ENCODE assay signal across 1 cellular context in genomic region chr17:43211480-43212402, GRCh38.
TF ChIP-seq lines count a peak whose summit lies in the region.

A gene with protein sequence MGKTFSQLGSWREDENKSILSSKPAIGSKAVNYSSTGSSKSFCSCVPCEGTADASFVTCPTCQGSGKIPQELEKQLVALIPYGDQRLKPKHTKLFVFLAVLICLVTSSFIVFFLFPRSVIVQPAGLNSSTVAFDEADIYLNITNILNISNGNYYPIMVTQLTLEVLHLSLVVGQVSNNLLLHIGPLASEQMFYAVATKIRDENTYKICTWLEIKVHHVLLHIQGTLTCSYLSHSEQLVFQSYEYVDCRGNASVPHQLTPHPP (plus strand): TSS chr17:43211875. CDS start chr17:43213042, 1,167 bp downstream.

TF ChIP-seq in HepG2, 621 proteins besides CTCF, POLR2A, EP300 and RAD21 (continued from another document and continues in another):
- TF ChIP-seq, protein P1, sequence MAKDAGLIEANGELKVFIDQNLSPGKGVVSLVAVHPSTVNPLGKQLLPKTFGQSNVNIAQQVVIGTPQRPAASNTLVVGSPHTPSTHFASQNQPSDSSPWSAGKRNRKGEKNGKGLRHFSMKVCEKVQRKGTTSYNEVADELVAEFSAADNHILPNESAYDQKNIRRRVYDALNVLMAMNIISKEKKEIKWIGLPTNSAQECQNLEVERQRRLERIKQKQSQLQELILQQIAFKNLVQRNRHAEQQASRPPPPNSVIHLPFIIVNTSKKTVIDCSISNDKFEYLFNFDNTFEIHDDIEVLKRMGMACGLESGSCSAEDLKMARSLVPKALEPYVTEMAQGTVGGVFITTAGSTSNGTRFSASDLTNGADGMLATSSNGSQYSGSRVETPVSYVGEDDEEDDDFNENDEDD (CRISPR knock-in tag; IDR thresholded peaks at IDR 0.05; ENCODE audit: borderline replicate concordance), result no peak
- TF ChIP-seq ZNF556 (CRISPR knock-in tag; IDR thresholded peaks at IDR 0.05; ENCODE audit: borderline replicate concordance) (no peak), ZNF383 (CRISPR knock-in tag; IDR thresholded peaks at IDR 0.05; ENCODE audit: borderline replicate concordance) (no peak), ZNF776 (CRISPR knock-in tag; IDR thresholded peaks at IDR 0.05) (peak; percentile 64; the same call in 1 of the 2 replicates), ZNF232 (CRISPR knock-in tag; IDR thresholded peaks at IDR 0.05; ENCODE audit: borderline replicate concordance) (peak; percentile 92; the same call in 1 of the 2 replicates), FOXA1 (IDR thresholded peaks at IDR 0.05) (no peak), FOXA1 (CRISPR knock-in tag; IDR thresholded peaks at IDR 0.05) (no peak), ZNF224 (CRISPR knock-in tag; IDR thresholded peaks at IDR 0.05) (no peak), ZGPAT (CRISPR knock-in tag; IDR thresholded peaks at IDR 0.05) (peak; percentile 15; the same call in 1 of the 2 replicates), ZNF501 (CRISPR knock-in tag; IDR thresholded peaks at IDR 0.05) (peak; percentile 89), ESRRA (CRISPR knock-in tag; IDR thresholded peaks at IDR 0.05; ENCODE audit: low read depth) (no peak), NFATC3 (CRISPR knock-in tag; IDR thresholded peaks at IDR 0.05) (0 out of 2 replicates have a peak, but pooled peaks have one; percentile 34), ZNF367 (CRISPR knock-in tag; IDR thresholded peaks at IDR 0.05; ENCODE audit: borderline replicate concordance) (no peak), ZNF431 (CRISPR knock-in tag; IDR thresholded peaks at IDR 0.05; ENCODE audit: borderline replicate concordance, low read depth) (peak; percentile 80; the same call in 1 of the 2 replicates), AFF4 (CRISPR knock-in tag; IDR thresholded peaks at IDR 0.05) (0 out of 2 replicates have a peak, but pooled peaks have one; percentile 49), ZFYVE20 (CRISPR knock-in tag; IDR thresholded peaks at IDR 0.05; ENCODE audit: borderline replicate concordance, low read depth) (no peak), KLF13 (CRISPR knock-in tag; IDR thresholded peaks at IDR 0.05) (peak; percentile 41; the same call in 1 of the 2 replicates), TERF1 (CRISPR knock-in tag; IDR thresholded peaks at IDR 0.05) (no peak), RARG (CRISPR knock-in tag; IDR thresholded peaks at IDR 0.05; ENCODE audit: low read depth) (no peak), ZNF275 (CRISPR knock-in tag; IDR thresholded peaks at IDR 0.05; ENCODE audit: borderline replicate concordance) (no peak; the same call in 1 of the 2 replicates), SETDB1 (CRISPR knock-in tag; IDR thresholded peaks at IDR 0.05; ENCODE audit: borderline replicate concordance) (no peak), ZNF446 (CRISPR knock-in tag; IDR thresholded peaks at IDR 0.05) (no peak), ZNF709 (CRISPR knock-in tag; IDR thresholded peaks at IDR 0.05) (peak; percentile 65)
- TF ChIP-seq, protein P2, sequence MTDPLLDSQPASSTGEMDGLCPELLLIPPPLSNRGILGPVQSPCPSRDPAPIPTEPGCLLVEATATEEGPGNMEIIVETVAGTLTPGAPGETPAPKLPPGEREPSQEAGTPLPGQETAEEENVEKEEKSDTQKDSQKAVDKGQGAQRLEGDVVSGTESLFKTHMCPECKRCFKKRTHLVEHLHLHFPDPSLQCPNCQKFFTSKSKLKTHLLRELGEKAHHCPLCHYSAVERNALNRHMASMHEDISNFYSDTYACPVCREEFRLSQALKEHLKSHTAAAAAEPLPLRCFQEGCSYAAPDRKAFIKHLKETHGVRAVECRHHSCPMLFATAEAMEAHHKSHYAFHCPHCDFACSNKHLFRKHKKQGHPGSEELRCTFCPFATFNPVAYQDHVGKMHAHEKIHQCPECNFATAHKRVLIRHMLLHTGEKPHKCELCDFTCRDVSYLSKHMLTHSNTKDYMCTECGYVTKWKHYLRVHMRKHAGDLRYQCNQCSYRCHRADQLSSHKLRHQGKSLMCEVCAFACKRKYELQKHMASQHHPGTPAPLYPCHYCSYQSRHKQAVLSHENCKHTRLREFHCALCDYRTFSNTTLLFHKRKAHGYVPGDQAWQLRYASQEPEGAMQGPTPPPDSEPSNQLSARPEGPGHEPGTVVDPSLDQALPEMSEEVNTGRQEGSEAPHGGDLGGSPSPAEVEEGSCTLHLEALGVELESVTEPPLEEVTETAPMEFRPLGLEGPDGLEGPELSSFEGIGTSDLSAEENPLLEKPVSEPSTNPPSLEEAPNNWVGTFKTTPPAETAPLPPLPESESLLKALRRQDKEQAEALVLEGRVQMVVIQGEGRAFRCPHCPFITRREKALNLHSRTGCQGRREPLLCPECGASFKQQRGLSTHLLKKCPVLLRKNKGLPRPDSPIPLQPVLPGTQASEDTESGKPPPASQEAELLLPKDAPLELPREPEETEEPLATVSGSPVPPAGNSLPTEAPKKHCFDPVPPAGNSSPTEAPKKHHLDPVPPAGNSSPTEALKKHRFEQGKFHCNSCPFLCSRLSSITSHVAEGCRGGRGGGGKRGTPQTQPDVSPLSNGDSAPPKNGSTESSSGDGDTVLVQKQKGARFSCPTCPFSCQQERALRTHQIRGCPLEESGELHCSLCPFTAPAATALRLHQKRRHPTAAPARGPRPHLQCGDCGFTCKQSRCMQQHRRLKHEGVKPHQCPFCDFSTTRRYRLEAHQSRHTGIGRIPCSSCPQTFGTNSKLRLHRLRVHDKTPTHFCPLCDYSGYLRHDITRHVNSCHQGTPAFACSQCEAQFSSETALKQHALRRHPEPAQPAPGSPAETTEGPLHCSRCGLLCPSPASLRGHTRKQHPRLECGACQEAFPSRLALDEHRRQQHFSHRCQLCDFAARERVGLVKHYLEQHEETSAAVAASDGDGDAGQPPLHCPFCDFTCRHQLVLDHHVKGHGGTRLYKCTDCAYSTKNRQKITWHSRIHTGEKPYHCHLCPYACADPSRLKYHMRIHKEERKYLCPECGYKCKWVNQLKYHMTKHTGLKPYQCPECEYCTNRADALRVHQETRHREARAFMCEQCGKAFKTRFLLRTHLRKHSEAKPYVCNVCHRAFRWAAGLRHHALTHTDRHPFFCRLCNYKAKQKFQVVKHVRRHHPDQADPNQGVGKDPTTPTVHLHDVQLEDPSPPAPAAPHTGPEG (CRISPR knock-in tag; IDR thresholded peaks at IDR 0.05), result peak; percentile 80
- TF ChIP-seq, protein P3, sequence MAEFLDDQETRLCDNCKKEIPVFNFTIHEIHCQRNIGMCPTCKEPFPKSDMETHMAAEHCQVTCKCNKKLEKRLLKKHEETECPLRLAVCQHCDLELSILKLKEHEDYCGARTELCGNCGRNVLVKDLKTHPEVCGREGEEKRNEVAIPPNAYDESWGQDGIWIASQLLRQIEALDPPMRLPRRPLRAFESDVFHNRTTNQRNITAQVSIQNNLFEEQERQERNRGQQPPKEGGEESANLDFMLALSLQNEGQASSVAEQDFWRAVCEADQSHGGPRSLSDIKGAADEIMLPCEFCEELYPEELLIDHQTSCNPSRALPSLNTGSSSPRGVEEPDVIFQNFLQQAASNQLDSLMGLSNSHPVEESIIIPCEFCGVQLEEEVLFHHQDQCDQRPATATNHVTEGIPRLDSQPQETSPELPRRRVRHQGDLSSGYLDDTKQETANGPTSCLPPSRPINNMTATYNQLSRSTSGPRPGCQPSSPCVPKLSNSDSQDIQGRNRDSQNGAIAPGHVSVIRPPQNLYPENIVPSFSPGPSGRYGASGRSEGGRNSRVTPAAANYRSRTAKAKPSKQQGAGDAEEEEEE (CRISPR knock-in tag; IDR thresholded peaks at IDR 0.05; ENCODE audit: borderline replicate concordance), result 0 out of 2 replicates have a peak, but pooled peaks have one; percentile 20
- TF ChIP-seq, protein P4, sequence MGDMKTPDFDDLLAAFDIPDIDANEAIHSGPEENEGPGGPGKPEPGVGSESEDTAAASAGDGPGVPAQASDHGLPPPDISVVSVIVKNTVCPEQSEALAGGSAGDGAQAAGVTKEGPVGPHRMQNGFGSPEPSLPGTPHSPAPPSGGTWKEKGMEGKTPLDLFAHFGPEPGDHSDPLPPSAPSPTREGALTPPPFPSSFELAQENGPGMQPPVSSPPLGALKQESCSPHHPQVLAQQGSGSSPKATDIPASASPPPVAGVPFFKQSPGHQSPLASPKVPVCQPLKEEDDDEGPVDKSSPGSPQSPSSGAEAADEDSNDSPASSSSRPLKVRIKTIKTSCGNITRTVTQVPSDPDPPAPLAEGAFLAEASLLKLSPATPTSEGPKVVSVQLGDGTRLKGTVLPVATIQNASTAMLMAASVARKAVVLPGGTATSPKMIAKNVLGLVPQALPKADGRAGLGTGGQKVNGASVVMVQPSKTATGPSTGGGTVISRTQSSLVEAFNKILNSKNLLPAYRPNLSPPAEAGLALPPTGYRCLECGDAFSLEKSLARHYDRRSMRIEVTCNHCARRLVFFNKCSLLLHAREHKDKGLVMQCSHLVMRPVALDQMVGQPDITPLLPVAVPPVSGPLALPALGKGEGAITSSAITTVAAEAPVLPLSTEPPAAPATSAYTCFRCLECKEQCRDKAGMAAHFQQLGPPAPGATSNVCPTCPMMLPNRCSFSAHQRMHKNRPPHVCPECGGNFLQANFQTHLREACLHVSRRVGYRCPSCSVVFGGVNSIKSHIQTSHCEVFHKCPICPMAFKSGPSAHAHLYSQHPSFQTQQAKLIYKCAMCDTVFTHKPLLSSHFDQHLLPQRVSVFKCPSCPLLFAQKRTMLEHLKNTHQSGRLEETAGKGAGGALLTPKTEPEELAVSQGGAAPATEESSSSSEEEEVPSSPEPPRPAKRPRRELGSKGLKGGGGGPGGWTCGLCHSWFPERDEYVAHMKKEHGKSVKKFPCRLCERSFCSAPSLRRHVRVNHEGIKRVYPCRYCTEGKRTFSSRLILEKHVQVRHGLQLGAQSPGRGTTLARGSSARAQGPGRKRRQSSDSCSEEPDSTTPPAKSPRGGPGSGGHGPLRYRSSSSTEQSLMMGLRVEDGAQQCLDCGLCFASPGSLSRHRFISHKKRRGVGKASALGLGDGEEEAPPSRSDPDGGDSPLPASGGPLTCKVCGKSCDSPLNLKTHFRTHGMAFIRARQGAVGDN (CRISPR knock-in tag; IDR thresholded peaks at IDR 0.05), result peak; percentile 96
